In genomic region chr3:46934508-46935167, GRCh38 we compare ENCODE assay signal across 9 cellular contexts. TPM values are rescaled to one million over a fixed set of nuclear protein-coding genes. Genes with fewer than 3 reads are reported as not detected.
DNase-seq lines count a peak whose midpoint lies in the region; ATAC-seq and TF ChIP-seq lines count a peak whose summit lies in the region.
"Had no signal": no experiment of that assay in that cellular context is flagged by ENCODE, and none has a peak within 500 bp of the region (broad histone marks: within the 10 kb centered on the region; RNA-seq: fewer than 3 reads in every experiment).

No MANE protein-coding gene starts in this region.

- no peak for TF ChIP-seq POLR2A in adrenal gland (IDR thresholded peaks at IDR 0.05)
- TF ChIP-seq POLR2A in spleen (IDR thresholded peaks at IDR 0.05), result no peak

- intact Hi-C loops in adrenal gland (cut with DNase I), result no loop called here
- intact Hi-C loops in right cardiac atrium (cut with DNase I), result loop anchor here in 2 of 4 donors (5.0 kb wide), 1 partner anchor 43 kb away; the partner anchor contains the start of genes CCDC12 (in 2 of the 2) and NBEAL2 (in 2 of the 2)
- intact Hi-C loops in spleen (cut with DNase I; ENCODE audit: low total_unique reads), result no loop called here

- ATAC-seq in right cardiac atrium, result peak; percentile 42 to 47

- WGBS in adrenal gland, 4 donors, result 57 to 75% (median 73%) methylated on average over 4 to 8 of the region's 8 CpGs
- 57% methylated on average over 8 of the region's 8 CpGs for WGBS in right cardiac atrium
- WGBS in spleen, 5 donors, result 78 to 87% (median 82%) methylated on average over 4 to 8 of the region's 8 CpGs

- no peaks in the 10 kb centered on the region for H3K27me3 ChIP-seq in adrenal gland
- H3K27me3 ChIP-seq in right cardiac atrium (ENCODE audit: control insufficient read depth, insufficient read depth), result no peaks in the 10 kb centered on the region
- no peaks in the 10 kb centered on the region for H3K27me3 ChIP-seq in spleen (replicated peaks in 1 of 7)

- peak; percentile 78 for DNase-seq in HS-27A (ENCODE audit: low read depth)
- peak in 5 of 7 donors; percentile 49 to 75 (median 71) for DNase-seq in adrenal gland
- peak; percentile 68 to 85 (median 84) for DNase-seq in right cardiac atrium
- peak; percentile 73 for DNase-seq in spleen
- DNase-seq in NCI-H1417 treated with DMSO at 0.1 percent for 48 hours (lab: John Stamatoyannopoulos, UW), result no peak
- no peak for DNase-seq in glomerular visceral epithelial cell (ENCODE audit: extremely low spot score)
- DNase-seq in activated CD8-positive, alpha-beta memory T cell treated with anti-CD3 and anti-CD28 coated beads for 24 hours, result no peak
- no peak for DNase-seq in iPS-NIHi11 (ENCODE audit: low spot score)
- DNase-seq: stimulated activated naive CD4-positive, alpha-beta T cell had no signal

- H3K4me1 ChIP-seq in adrenal gland (replicated peaks in 1 of 2), result peaks cover 58 to 87% of the 10 kb centered on the region in 2 donors
- H3K4me1 ChIP-seq in right cardiac atrium (ENCODE audit: control insufficient read depth, insufficient read depth, low read length), result peaks cover 60% of the 10 kb centered on the region
- H3K4me1 ChIP-seq in spleen, result peaks cover 72 to 100% (median 98%) of the 10 kb centered on the region in 6 donors

- H3K27ac ChIP-seq in adrenal gland, result peak overlapping the region; percentile 62 to 96 (median 73)
- peak overlapping the region; percentile 88 for H3K27ac ChIP-seq in right cardiac atrium (ENCODE audit: low read length)
- H3K27ac ChIP-seq in spleen, result peak overlapping the region in 7 of 8 donors; percentile 15 to 88 (median 81)

- no peak for TF ChIP-seq CTCF in adrenal gland (IDR thresholded peaks at IDR 0.05)
- TF ChIP-seq CTCF in spleen (IDR thresholded peaks at IDR 0.05 in 8 of 11, conservative IDR thresholded peaks at IDR 0.05 in 3 of 11), result no peak

- H3K36me3 ChIP-seq in adrenal gland (replicated peaks in 1 of 2) (peaks cover 0 to 12% of the 10 kb centered on the region in 2 donors), spleen (peaks cover 0 to 57% (median 16%) of the 10 kb centered on the region in 6 donors)

- no peaks in the 10 kb centered on the region for H3K9me3 ChIP-seq in adrenal gland (replicated peaks in 1 of 3)
- no peaks in the 10 kb centered on the region for H3K9me3 ChIP-seq in right cardiac atrium (ENCODE audit: control insufficient read depth, low read length)
- H3K9me3 ChIP-seq in spleen, result no peaks in the 10 kb centered on the region

- no peak overlapping the region for H3K4me3 ChIP-seq in adrenal gland
- H3K4me3 ChIP-seq in right cardiac atrium (ENCODE audit: low read length), result no peak overlapping the region
- H3K4me3 ChIP-seq in spleen, result no peak overlapping the region

RNA-seq across cellular contexts. Expression of gene CCDC12, which starts 41.9 kb away (rescaled TPM):
- total RNA-seq in adrenal gland (10 to 100 TPM; 33.2 to 77.0 (median 65.9) TPM), right cardiac atrium (10 to 100 TPM; 31.2 to 37.7 (median 34.2) TPM), spleen (10 to 100 TPM; 36.5 to 71.4 (median 54.7) TPM)
- polyA plus RNA-seq in adrenal gland (100 to 1,000 TPM in 2 of 3 donors, 10 to 100 TPM in 1; 72.0 to 145 (median 122) TPM), right cardiac atrium (58.0 TPM), spleen (100 to 1,000 TPM in 2 of 3 donors, 10 to 100 TPM in 1; 93.5 to 124 (median 105) TPM)

RNA-seq across cellular contexts. Expression of gene NBEAL2, which starts 44.8 kb away (rescaled TPM):
- total RNA-seq in adrenal gland (10 to 100 TPM; 17.5 to 47.1 (median 29.0) TPM), right cardiac atrium (10 to 100 TPM; 15.9 to 20.1 (median 17.3) TPM), spleen (100 to 1,000 TPM; 101 to 271 (median 162) TPM)
- polyA plus RNA-seq in adrenal gland (100 to 1,000 TPM in 1 of 3 donors, 10 to 100 TPM in 2; 20.8 to 154 (median 71.6) TPM), right cardiac atrium (13.7 TPM), spleen (100 to 1,000 TPM in 2 of 3 donors, 10 to 100 TPM in 1; 44.0 to 126 (median 119) TPM)

RNA-seq across cellular contexts. Expression of gene PTH1R, which starts 57.1 kb away (rescaled TPM):
- total RNA-seq in adrenal gland (100 to 1,000 TPM in 2 of 8 donors, 10 to 100 TPM in 6; 10.0 to 117 (median 47.5) TPM), right cardiac atrium (10 to 100 TPM in 3 of 4 donors, 1 to 10 TPM in 1; 9.3 to 15.6 (median 12.6) TPM), spleen (10 to 100 TPM in 6 of 7 donors, 1 to 10 TPM in 1; 5.1 to 38.7 (median 21.9) TPM)
- polyA plus RNA-seq in adrenal gland (1,000 to 10,000 TPM in 1 of 3 donors, 100 to 1,000 TPM in 1, 10 to 100 TPM in 1; 10.4 to 1,399 (median 244) TPM), right cardiac atrium (18.5 TPM), spleen (100 to 1,000 TPM in 1 of 3 donors, 10 to 100 TPM in 2; 61.8 to 190 (median 67.1) TPM)

Comparison
In these comparisons a context has a peak if more than half of its experiments do, and no peak if none do; other contexts are left out.
1. DNase-seq: peak in HS-27A (single experiment), adrenal gland (5 of 7), right cardiac atrium (3 of 3) and spleen (single experiment); none in NCI-H1417 treated with DMSO at 0.1 percent for 48 hours (single experiment), glomerular visceral epithelial cell (single experiment), activated CD8-positive, alpha-beta memory T cell treated with anti-CD3 and anti-CD28 coated beads for 24 hours (single experiment) and iPS-NIHi11 (single experiment).
2. Peak in every context shown above with its lines, with median percentiles within 50 percentile points of each other: H3K27ac ChIP-seq.